1 cellular context compared by ENCODE assay signal in the genomic region with DNA sequence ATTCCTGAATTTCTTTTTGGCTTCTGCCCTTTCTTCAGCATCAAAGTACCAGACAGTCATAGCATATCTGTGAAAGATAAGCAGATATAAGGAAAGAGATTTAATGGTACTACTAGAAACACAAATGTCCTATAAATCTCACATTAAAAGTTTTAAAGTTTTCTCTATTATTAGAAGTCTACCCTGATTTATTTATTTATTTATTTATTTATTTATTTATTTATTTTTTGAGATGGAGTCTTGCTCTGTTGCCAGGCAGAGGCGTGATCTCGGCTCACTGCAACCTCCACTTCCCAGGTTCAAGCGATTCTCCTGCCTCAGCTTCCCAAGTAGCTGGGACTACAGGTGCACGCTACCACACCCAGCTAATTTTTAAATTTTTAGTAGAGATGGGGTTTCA. TPM values are rescaled to one million over a fixed set of nuclear protein-coding genes. Genes with fewer than 3 reads are reported as not detected.
"Had no signal": no experiment of that assay in that cellular context is flagged by ENCODE, and none has a peak within 500 bp of the region (broad histone marks: within the 10 kb centered on the region; RNA-seq: fewer than 3 reads in every experiment).

No MANE protein-coding gene starts in this region.

RNA-seq across cellular contexts. Expression of a gene that starts 23.9 kb away (rescaled TPM):
- total RNA-seq: HT1080 had no signal
